Comparison of ENCODE assay signal across 15 cellular contexts in genomic region chr11:82174610-82175009, GRCh38.
A peak's percentile ranks its signal among the peaks of the same experiment; 100 is the strongest.
DNase-seq lines count a peak whose midpoint lies in the region; ATAC-seq and TF ChIP-seq lines count a peak whose summit lies in the region.
"Had no signal": no experiment of that assay in that cellular context is flagged by ENCODE, and none has a peak within 500 bp of the region (broad histone marks: within the 10 kb centered on the region; RNA-seq: fewer than 3 reads in every experiment).

No MANE protein-coding gene starts in this region.

- no peaks in the 10 kb centered on the region for H3K36me3 Mint-ChIP-seq in neural crest cell (ENCODE audit: low read depth)
- no peaks in the 10 kb centered on the region for H3K36me3 Mint-ChIP-seq in CD8-positive, alpha-beta T cell

- H3K4me3 ChIP-seq in adrenal gland = no peak overlapping the region
- no peak overlapping the region for H3K4me3 ChIP-seq in CD8-positive, alpha-beta T cell (ENCODE audit: low read depth, low read length)
- H3K4me3 ChIP-seq: mucosa of descending colon had no signal

- TF ChIP-seq POLR2A in adrenal gland (IDR thresholded peaks at IDR 0.05) = no peak

- no peaks in the 10 kb centered on the region for H3K4me1 Mint-ChIP-seq in neural crest cell
- H3K4me1 Mint-ChIP-seq in CD8-positive, alpha-beta T cell (ENCODE audit: low read depth) = no peaks in the 10 kb centered on the region

- ATAC-seq in GM19328 (IDR thresholded peaks at IDR 0.05; ENCODE audit: unreplicated experiment) (no peak), GM21515 (IDR thresholded peaks at IDR 0.05; ENCODE audit: unreplicated experiment) (no peak)
- ATAC-seq in CD8-positive, alpha-beta T cell = no peak
- ATAC-seq: mucosa of descending colon had no signal

- H3K9me3 ChIP-seq in adrenal gland (replicated peaks in 1 of 3) = no peaks in the 10 kb centered on the region
- no peaks in the 10 kb centered on the region for H3K9me3 ChIP-seq in CD8-positive, alpha-beta T cell (ENCODE audit: low read length)
- H3K9me3 ChIP-seq: mucosa of descending colon had no signal

- H3K27ac Mint-ChIP-seq in neural crest cell (ENCODE audit: unreplicated experiment) = no peak overlapping the region
- H3K27ac Mint-ChIP-seq in CD8-positive, alpha-beta T cell = no peak overlapping the region

- CTCF ChIA-PET in CD8-positive, alpha-beta T cell (lab: Charles Lee) = no interaction called here

- no peaks in the 10 kb centered on the region for H3K36me3 ChIP-seq in adrenal gland (replicated peaks in 1 of 2)
- H3K36me3 ChIP-seq in CD8-positive, alpha-beta T cell (ENCODE audit: insufficient read depth, low read length) = no peaks in the 10 kb centered on the region

- no peaks in the 10 kb centered on the region for H3K27me3 Mint-ChIP-seq in neural crest cell (ENCODE audit: low read depth)
- no peaks in the 10 kb centered on the region for H3K27me3 Mint-ChIP-seq in CD8-positive, alpha-beta T cell (ENCODE audit: low read depth)

- TF ChIP-seq CTCF in adrenal gland (IDR thresholded peaks at IDR 0.05) (peak; percentile 4 to 31 (median 14)), neural crest cell (conservative IDR thresholded peaks at IDR 0.05) (peak; percentile 60)
- TF ChIP-seq CTCF in CD8-positive, alpha-beta T cell (IDR thresholded peaks at IDR 0.05) = no peak

- H3K4me1 ChIP-seq in adrenal gland (replicated peaks in 1 of 2) = no peaks in the 10 kb centered on the region
- no peaks in the 10 kb centered on the region for H3K4me1 ChIP-seq in CD8-positive, alpha-beta T cell (ENCODE audit: insufficient read depth, low read length)

- H3K9me3 Mint-ChIP-seq in neural crest cell = peaks cover 3% of the 10 kb centered on the region
- H3K9me3 Mint-ChIP-seq in CD8-positive, alpha-beta T cell = no peaks in the 10 kb centered on the region

- intact Hi-C loops in adrenal gland (cut with DNase I) = no loop called here
- intact Hi-C loops in CD8-positive, alpha-beta T cell (cut with DNase I, micrococcal nuclease) = no loop called here

- POLR2A ChIA-PET in CD8-positive, alpha-beta T cell (lab: Charles Lee) = no interaction called here

- no peak overlapping the region for H3K4me3 Mint-ChIP-seq in neural crest cell
- H3K4me3 Mint-ChIP-seq in CD8-positive, alpha-beta T cell = no peak overlapping the region

- WGBS in adrenal gland, 4 donors = 82 to 89% (median 86%) methylated on average over 2 of the region's 2 CpGs

- no peak overlapping the region for H3K27ac ChIP-seq in adrenal gland
- H3K27ac ChIP-seq in CD8-positive, alpha-beta T cell (ENCODE audit: low read depth, low read length) = no peak overlapping the region

- DNase-seq in DMS 273 (lab: John Stamatoyannopoulos, UW; ENCODE audit: unreplicated experiment) (peak; percentile 14), DMS 273 treated with DMSO at 0.1 percent for 48 hours (lab: John Stamatoyannopoulos, UW) (no peak), HT1080 (ENCODE audit: low read depth) (peak; percentile 1), adrenal gland (peak in 1 of 7 donors; percentile 2), neural crest cell (ENCODE audit: low read depth, low spot score) (no peak)
- no peak for DNase-seq in CD8-positive, alpha-beta T cell
- DNase-seq: 8988T; activated T-cell treated with anti-CD3 and anti-CD28 coated beads, Interleukin-2, amount 50 U/mL, for 1 hour; cerebellar nuclear complex; EL; mucosa of descending colon; NCI-H345; T-helper 2 cell had no signal

- H3K27me3 ChIP-seq in adrenal gland = no peaks in the 10 kb centered on the region
- no peaks in the 10 kb centered on the region for H3K27me3 ChIP-seq in CD8-positive, alpha-beta T cell (ENCODE audit: insufficient read depth, low read length)

Comparison
In these comparisons a context has a peak if more than half of its experiments do, and no peak if none do; other contexts are left out.
1. DNase-seq: peak in DMS 273 (single experiment) and HT1080 (single experiment); none in DMS 273 treated with DMSO at 0.1 percent for 48 hours (single experiment), neural crest cell (single experiment) and CD8-positive, alpha-beta T cell (0 of 7).